Comparison of ENCODE assay signal across 1 cellular context in genomic region chr1:35884934-35885333, GRCh38.
TF ChIP-seq lines count a peak whose summit lies in the region.

No MANE protein-coding gene starts in this region.

TF ChIP-seq in neural cell, 6 proteins besides CTCF, POLR2A, EP300 and RAD21:
- TF ChIP-seq REST (IDR thresholded peaks at IDR 0.05; ENCODE audit: borderline replicate concordance) (no peak), POLR2AphosphoS5 (IDR thresholded peaks at IDR 0.05) (no peak), MXI1 (conservative IDR thresholded peaks at IDR 0.05; ENCODE audit: poor library complexity, severe bottlenecking) (no peak), SMC3 (conservative IDR thresholded peaks at IDR 0.05; ENCODE audit: poor library complexity) (no peak), EZH2 (IDR thresholded peaks at IDR 0.05; ENCODE audit: borderline replicate concordance, insufficient read depth, low read length, poor library complexity, severe bottlenecking) (no peak), TAF1 (IDR thresholded peaks at IDR 0.05; ENCODE audit: low read depth) (no peak)
